In the genomic region with DNA sequence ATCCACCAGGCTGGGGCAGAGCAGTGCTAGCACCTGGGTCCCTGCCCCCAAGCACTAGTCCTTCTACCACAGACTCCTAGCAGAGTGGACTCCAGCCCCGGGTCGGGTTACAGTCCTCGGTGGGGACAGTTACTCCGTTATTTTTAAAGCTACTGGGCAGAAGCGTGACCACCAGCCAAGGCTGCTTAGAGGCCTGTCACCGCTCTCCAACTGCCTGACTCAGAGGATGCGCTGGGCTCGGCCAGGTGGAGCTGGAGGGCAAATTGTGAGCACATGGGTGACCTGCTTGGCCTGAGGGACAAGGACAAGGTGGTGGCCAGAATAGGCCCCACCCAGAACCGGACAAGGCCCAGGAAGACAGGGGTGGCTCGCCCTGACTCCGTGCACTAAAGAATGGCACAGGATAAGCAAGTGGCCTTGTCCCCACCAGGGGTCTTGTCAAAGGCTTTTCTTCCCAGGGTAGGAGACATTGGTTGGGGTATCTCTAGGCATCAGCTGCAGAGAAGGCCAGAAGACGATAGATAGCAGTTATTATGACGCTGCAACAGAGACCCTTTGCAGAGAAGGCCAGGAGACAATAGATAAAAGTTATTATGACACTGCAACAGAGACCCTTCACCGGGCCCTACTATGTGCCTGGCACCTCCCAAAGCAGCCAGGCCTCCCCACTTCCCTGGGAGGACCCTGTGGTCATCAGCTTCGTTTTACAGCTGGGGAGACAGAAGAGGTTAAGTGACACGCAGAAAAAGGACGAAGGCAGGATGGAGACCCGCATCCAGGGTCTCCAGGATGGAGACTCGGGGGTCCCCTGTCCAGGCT, we compare ENCODE assay signal across 1 cellular context.
A peak's percentile ranks its signal among the peaks of the same experiment; 100 is the strongest.
TF ChIP-seq lines count a peak whose summit lies in the region.

No MANE protein-coding gene starts in this region.

TF ChIP-seq in HepG2, 621 proteins besides CTCF, POLR2A, EP300 and RAD21 (continued from another document and continues in another):
- TF ChIP-seq, protein P1, sequence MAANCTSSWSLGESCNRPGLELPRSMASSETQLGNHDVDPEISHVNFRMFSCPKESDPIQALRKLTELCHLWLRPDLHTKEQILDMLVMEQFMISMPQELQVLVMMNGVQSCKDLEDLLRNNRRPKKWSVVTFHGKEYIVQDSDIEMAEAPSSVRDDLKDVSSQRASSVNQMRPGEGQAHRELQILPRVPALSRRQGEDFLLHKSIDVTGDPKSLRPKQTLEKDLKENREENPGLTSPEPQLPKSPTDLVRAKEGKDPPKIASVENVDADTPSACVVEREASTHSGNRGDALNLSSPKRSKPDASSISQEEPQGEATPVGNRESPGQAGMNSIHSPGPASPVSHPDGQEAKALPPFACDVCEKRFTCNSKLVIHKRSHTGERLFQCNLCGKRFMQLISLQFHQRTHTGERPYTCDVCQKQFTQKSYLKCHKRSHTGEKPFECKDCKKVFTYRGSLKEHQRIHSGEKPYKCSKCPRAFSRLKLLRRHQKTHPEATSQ (CRISPR knock-in tag; IDR thresholded peaks at IDR 0.05; ENCODE audit: borderline replicate concordance) = no peak
- TF ChIP-seq, protein P2, sequence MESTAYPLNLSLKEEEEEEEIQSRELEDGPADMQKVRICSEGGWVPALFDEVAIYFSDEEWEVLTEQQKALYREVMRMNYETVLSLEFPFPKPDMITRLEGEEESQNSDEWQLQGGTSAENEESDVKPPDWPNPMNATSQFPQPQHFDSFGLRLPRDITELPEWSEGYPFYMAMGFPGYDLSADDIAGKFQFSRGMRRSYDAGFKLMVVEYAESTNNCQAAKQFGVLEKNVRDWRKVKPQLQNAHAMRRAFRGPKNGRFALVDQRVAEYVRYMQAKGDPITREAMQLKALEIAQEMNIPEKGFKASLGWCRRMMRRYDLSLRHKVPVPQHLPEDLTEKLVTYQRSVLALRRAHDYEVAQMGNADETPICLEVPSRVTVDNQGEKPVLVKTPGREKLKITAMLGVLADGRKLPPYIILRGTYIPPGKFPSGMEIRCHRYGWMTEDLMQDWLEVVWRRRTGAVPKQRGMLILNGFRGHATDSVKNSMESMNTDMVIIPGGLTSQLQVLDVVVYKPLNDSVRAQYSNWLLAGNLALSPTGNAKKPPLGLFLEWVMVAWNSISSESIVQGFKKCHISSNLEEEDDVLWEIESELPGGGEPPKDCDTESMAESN (CRISPR knock-in tag; conservative IDR thresholded peaks at IDR 0.05) = no peak
- TF ChIP-seq TCF12 (IDR thresholded peaks at IDR 0.05) = no peak
- TF ChIP-seq TCF12 (CRISPR knock-in tag; IDR thresholded peaks at IDR 0.05) = no peak
- TF ChIP-seq TAF15 (IDR thresholded peaks at IDR 0.05; ENCODE audit: low read depth, low read length, poor library complexity, severe bottlenecking) = no peak
- TF ChIP-seq, protein P3, sequence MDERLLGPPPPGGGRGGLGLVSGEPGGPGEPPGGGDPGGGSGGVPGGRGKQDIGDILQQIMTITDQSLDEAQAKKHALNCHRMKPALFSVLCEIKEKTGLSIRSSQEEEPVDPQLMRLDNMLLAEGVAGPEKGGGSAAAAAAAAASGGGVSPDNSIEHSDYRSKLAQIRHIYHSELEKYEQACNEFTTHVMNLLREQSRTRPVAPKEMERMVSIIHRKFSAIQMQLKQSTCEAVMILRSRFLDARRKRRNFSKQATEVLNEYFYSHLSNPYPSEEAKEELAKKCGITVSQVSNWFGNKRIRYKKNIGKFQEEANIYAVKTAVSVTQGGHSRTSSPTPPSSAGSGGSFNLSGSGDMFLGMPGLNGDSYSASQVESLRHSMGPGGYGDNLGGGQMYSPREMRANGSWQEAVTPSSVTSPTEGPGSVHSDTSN (CRISPR knock-in tag; IDR thresholded peaks at IDR 0.05) = no peak
- no peak for TF ChIP-seq ZMYM2 (CRISPR knock-in tag; IDR thresholded peaks at IDR 0.05)
- TF ChIP-seq ZNF547 (CRISPR knock-in tag; IDR thresholded peaks at IDR 0.05) = no peak
- TF ChIP-seq ZNF850 (CRISPR knock-in tag; conservative IDR thresholded peaks at IDR 0.05) = no peak
- TF ChIP-seq, protein P4, sequence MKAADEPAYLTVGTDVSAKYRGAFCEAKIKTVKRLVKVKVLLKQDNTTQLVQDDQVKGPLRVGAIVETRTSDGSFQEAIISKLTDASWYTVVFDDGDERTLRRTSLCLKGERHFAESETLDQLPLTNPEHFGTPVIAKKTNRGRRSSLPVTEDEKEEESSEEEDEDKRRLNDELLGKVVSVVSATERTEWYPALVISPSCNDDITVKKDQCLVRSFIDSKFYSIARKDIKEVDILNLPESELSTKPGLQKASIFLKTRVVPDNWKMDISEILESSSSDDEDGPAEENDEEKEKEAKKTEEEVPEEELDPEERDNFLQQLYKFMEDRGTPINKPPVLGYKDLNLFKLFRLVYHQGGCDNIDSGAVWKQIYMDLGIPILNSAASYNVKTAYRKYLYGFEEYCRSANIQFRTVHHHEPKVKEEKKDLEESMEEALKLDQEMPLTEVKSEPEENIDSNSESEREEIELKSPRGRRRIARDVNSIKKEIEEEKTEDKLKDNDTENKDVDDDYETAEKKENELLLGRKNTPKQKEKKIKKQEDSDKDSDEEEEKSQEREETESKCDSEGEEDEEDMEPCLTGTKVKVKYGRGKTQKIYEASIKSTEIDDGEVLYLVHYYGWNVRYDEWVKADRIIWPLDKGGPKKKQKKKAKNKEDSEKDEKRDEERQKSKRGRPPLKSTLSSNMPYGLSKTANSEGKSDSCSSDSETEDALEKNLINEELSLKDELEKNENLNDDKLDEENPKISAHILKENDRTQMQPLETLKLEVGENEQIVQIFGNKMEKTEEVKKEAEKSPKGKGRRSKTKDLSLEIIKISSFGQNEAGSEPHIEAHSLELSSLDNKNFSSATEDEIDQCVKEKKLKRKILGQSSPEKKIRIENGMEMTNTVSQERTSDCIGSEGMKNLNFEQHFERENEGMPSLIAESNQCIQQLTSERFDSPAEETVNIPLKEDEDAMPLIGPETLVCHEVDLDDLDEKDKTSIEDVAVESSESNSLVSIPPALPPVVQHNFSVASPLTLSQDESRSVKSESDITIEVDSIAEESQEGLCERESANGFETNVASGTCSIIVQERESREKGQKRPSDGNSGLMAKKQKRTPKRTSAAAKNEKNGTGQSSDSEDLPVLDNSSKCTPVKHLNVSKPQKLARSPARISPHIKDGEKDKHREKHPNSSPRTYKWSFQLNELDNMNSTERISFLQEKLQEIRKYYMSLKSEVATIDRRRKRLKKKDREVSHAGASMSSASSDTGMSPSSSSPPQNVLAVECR (CRISPR knock-in tag; IDR thresholded peaks at IDR 0.05; ENCODE audit: borderline replicate concordance) = no peak
- no peak for TF ChIP-seq CAMTA2 (CRISPR knock-in tag; IDR thresholded peaks at IDR 0.05; ENCODE audit: borderline replicate concordance)
- TF ChIP-seq SIX1 (CRISPR knock-in tag; IDR thresholded peaks at IDR 0.05; ENCODE audit: borderline replicate concordance) = peak; percentile 93; the same call in 1 of the 2 replicates
- no peak for TF ChIP-seq YY1 (IDR thresholded peaks at IDR 0.05; ENCODE audit: insufficient read depth, insufficient replicate concordance, low read depth, low read length)
- TF ChIP-seq SPEN (CRISPR knock-in tag; IDR thresholded peaks at IDR 0.05; ENCODE audit: low read depth) = no peak
- TF ChIP-seq, protein P5, sequence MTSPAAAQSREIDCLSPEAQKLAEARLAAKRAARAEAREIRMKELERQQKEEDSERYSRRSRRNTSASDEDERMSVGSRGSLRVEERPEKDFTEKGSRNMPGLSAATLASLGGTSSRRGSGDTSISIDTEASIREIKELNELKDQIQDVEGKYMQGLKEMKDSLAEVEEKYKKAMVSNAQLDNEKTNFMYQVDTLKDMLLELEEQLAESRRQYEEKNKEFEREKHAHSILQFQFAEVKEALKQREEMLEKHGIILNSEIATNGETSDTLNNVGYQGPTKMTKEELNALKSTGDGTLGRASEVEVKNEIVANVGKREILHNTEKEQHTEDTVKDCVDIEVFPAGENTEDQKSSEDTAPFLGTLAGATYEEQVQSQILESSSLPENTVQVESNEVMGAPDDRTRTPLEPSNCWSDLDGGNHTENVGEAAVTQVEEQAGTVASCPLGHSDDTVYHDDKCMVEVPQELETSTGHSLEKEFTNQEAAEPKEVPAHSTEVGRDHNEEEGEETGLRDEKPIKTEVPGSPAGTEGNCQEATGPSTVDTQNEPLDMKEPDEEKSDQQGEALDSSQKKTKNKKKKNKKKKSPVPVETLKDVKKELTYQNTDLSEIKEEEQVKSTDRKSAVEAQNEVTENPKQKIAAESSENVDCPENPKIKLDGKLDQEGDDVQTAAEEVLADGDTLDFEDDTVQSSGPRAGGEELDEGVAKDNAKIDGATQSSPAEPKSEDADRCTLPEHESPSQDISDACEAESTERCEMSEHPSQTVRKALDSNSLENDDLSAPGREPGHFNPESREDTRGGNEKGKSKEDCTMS (CRISPR knock-in tag; conservative IDR thresholded peaks at IDR 0.05) = no peak
- no peak for TF ChIP-seq CEBPG (CRISPR knock-in tag; IDR thresholded peaks at IDR 0.05)
- TF ChIP-seq, protein P6, sequence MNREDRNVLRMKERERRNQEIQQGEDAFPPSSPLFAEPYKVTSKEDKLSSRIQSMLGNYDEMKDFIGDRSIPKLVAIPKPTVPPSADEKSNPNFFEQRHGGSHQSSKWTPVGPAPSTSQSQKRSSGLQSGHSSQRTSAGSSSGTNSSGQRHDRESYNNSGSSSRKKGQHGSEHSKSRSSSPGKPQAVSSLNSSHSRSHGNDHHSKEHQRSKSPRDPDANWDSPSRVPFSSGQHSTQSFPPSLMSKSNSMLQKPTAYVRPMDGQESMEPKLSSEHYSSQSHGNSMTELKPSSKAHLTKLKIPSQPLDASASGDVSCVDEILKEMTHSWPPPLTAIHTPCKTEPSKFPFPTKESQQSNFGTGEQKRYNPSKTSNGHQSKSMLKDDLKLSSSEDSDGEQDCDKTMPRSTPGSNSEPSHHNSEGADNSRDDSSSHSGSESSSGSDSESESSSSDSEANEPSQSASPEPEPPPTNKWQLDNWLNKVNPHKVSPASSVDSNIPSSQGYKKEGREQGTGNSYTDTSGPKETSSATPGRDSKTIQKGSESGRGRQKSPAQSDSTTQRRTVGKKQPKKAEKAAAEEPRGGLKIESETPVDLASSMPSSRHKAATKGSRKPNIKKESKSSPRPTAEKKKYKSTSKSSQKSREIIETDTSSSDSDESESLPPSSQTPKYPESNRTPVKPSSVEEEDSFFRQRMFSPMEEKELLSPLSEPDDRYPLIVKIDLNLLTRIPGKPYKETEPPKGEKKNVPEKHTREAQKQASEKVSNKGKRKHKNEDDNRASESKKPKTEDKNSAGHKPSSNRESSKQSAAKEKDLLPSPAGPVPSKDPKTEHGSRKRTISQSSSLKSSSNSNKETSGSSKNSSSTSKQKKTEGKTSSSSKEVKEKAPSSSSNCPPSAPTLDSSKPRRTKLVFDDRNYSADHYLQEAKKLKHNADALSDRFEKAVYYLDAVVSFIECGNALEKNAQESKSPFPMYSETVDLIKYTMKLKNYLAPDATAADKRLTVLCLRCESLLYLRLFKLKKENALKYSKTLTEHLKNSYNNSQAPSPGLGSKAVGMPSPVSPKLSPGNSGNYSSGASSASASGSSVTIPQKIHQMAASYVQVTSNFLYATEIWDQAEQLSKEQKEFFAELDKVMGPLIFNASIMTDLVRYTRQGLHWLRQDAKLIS (CRISPR knock-in tag; IDR thresholded peaks at IDR 0.05) = no peak
- no peak for TF ChIP-seq SCMH1 (CRISPR knock-in tag; IDR thresholded peaks at IDR 0.05; ENCODE audit: borderline replicate concordance)
- peak; percentile 52 for TF ChIP-seq XRCC5 (optimal IDR thresholded peaks at IDR 0.05; ENCODE audit: low read length)
- TF ChIP-seq, protein P7, sequence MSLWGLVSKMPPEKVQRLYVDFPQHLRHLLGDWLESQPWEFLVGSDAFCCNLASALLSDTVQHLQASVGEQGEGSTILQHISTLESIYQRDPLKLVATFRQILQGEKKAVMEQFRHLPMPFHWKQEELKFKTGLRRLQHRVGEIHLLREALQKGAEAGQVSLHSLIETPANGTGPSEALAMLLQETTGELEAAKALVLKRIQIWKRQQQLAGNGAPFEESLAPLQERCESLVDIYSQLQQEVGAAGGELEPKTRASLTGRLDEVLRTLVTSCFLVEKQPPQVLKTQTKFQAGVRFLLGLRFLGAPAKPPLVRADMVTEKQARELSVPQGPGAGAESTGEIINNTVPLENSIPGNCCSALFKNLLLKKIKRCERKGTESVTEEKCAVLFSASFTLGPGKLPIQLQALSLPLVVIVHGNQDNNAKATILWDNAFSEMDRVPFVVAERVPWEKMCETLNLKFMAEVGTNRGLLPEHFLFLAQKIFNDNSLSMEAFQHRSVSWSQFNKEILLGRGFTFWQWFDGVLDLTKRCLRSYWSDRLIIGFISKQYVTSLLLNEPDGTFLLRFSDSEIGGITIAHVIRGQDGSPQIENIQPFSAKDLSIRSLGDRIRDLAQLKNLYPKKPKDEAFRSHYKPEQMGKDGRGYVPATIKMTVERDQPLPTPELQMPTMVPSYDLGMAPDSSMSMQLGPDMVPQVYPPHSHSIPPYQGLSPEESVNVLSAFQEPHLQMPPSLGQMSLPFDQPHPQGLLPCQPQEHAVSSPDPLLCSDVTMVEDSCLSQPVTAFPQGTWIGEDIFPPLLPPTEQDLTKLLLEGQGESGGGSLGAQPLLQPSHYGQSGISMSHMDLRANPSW (CRISPR knock-in tag; IDR thresholded peaks at IDR 0.05; ENCODE audit: borderline replicate concordance) = no peak
- peak; percentile 90 for TF ChIP-seq SIX4 (CRISPR knock-in tag; IDR thresholded peaks at IDR 0.05)
- TF ChIP-seq ZNF788 (CRISPR knock-in tag; IDR thresholded peaks at IDR 0.05; ENCODE audit: borderline replicate concordance) = 0 out of 2 replicates have a peak, but pooled peaks have one; percentile 18
- TF ChIP-seq ZNF780A (CRISPR knock-in tag; IDR thresholded peaks at IDR 0.05) = no peak
- TF ChIP-seq ZNF451 (CRISPR knock-in tag; IDR thresholded peaks at IDR 0.05) = no peak
- TF ChIP-seq MED1 (CRISPR knock-in tag; IDR thresholded peaks at IDR 0.05) = peak; percentile 29; the same call in 1 of the 2 replicates
- TF ChIP-seq, protein P8, sequence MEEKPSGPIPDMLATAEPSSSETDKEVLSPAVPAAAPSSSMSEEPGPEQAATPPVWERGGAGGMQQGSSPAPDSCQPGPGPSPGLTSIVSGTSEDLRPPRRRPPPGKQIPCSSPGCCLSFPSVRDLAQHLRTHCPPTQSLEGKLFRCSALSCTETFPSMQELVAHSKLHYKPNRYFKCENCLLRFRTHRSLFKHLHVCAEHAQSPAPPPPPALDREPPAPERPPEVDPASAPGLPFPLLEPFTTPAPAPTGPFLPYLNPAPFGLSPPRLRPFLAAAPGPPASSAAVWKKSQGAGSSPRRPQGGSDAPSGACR (CRISPR knock-in tag; IDR thresholded peaks at IDR 0.05) = no peak
- TF ChIP-seq, protein P9, sequence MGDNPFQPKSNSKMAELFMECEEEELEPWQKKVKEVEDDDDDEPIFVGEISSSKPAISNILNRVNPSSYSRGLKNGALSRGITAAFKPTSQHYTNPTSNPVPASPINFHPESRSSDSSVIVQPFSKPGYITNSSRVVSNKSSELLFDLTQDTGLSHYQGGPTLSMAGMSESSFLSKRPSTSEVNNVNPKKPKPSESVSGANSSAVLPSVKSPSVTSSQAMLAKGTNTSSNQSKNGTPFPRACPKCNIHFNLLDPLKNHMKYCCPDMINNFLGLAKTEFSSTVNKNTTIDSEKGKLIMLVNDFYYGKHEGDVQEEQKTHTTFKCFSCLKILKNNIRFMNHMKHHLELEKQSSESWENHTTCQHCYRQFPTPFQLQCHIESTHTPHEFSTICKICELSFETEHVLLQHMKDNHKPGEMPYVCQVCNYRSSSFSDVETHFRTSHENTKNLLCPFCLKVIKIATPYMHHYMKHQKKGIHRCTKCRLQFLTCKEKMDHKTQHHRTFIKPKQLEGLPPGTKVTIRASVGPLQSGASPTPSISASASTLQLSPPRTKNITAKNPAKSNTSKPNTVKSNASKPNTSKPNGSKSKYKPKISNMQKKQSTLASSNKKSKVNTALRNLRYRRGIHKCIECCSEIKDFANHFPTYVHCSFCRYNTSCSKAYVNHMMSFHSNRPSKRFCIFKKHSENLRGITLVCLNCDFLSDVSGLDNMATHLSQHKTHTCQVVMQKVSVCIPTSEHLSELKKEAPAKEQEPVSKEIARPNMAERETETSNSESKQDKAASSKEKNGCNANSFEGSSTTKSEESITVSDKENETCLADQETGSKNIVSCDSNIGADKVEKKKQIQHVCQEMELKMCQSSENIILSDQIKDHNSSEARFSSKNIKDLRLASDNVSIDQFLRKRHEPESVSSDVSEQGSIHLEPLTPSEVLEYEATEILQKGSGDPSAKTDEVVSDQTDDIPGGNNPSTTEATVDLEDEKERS (CRISPR knock-in tag; IDR thresholded peaks at IDR 0.05) = no peak
- no peak for TF ChIP-seq ZNF274 (CRISPR knock-in tag; IDR thresholded peaks at IDR 0.05)
- no peak for TF ChIP-seq NR2F2 (IDR thresholded peaks at IDR 0.05; ENCODE audit: borderline replicate concordance, low read depth)
